In genomic region chr4:11765849-11766453, GRCh38 we compare ENCODE assay signal across 9 cellular contexts.
DNase-seq lines count a peak whose midpoint lies in the region; ATAC-seq, FAIRE-seq and TF ChIP-seq lines count a peak whose summit lies in the region.
"Had no signal": no experiment of that assay in that cellular context is flagged by ENCODE, and none has a peak within 500 bp of the region (broad histone marks: within the 10 kb centered on the region; RNA-seq: fewer than 3 reads in every experiment).

No MANE protein-coding gene starts in this region.

- intact Hi-C loops in ascending aorta (cut with DNase I) = no loop called here

- TF ChIP-seq CTCF in ascending aorta (IDR thresholded peaks at IDR 0.05) = peak in 2 of 3 experiments; percentile 51 to 54

- H3K27ac ChIP-seq in ascending aorta = no peak overlapping the region
- H3K27ac ChIP-seq: BLaER1 had no signal

- peak; percentile 86 for FAIRE-seq in islet of Langerhans (lab: Jason Lieb, UNC)

- no peaks in the 10 kb centered on the region for H3K27me3 ChIP-seq in ascending aorta
- H3K27me3 ChIP-seq: BLaER1 had no signal

- no peaks in the 10 kb centered on the region for H3K4me1 ChIP-seq in ascending aorta
- H3K4me1 ChIP-seq: BLaER1 had no signal

- ATAC-seq in GM19397 (IDR thresholded peaks at IDR 0.05; ENCODE audit: unreplicated experiment) (peak; percentile 58), esophagus mucosa (no peak)

- DNase-seq in DMS153 treated with DMSO at 0.1 percent for 48 hours (lab: John Stamatoyannopoulos, UW; ENCODE audit: unreplicated experiment) (peak; percentile 5), DMS153 (lab: John Stamatoyannopoulos, UW) (no peak), LoVo (ENCODE audit: low spot score) (peak; percentile 49), ascending aorta (ENCODE audit: low spot score in 2 of 2) (no peak), NCI-H1092 (lab: John Stamatoyannopoulos, UW) (no peak)

- H3K9me3 ChIP-seq in ascending aorta = no peaks in the 10 kb centered on the region
- H3K9me3 ChIP-seq: BLaER1 had no signal

- no peaks in the 10 kb centered on the region for H3K36me3 ChIP-seq in ascending aorta
- H3K36me3 ChIP-seq: BLaER1 had no signal

- H3K4me3 ChIP-seq in ascending aorta = no peak overlapping the region
- H3K4me3 ChIP-seq: BLaER1 had no signal

Comparison
In these comparisons a context has a peak if more than half of its experiments do, and no peak if none do; other contexts are left out.
1. DNase-seq: peak in DMS153 treated with DMSO at 0.1 percent for 48 hours (single experiment) and LoVo (single experiment); none in DMS153 (single experiment), ascending aorta (0 of 2) and NCI-H1092 (single experiment).